ENCODE assay signal across 11 cellular contexts in the genomic region with DNA sequence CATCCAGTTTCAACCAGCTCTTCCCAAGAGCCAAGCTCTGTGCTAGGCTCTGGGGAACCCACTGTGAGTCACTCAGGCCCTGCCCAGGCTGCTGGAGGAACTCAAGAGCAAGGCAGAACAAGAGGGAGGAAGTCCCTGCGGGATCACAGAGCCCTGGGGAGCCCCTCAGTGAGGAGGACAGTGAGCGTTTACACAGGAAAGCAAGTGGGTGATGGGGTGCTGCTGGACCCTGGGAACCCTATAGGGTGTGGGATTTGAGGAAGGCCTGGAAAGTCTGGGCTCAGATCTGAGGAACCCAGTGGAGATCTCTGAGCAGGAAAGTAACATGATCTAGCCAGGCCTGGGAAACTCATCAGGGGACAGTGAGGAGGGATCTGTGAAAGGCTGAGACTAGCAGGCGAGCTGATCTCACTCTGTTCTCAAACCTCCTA.
DNase-seq lines count a peak whose midpoint lies in the region; ATAC-seq, FAIRE-seq and TF ChIP-seq lines count a peak whose summit lies in the region.
"Had no signal": no experiment of that assay in that cellular context is flagged by ENCODE, and none has a peak within 500 bp of the region (broad histone marks: within the 10 kb centered on the region; RNA-seq: fewer than 3 reads in every experiment).

No MANE protein-coding gene starts in this region.

- H3K4me3 ChIP-seq in choroid plexus epithelial cell (ENCODE audit: low read depth, low read length) (no peak overlapping the region), mucosa of descending colon (no peak overlapping the region)
- H3K4me3 ChIP-seq: tibial artery had no signal

- H3K27me3 Mint-ChIP-seq in effector memory CD8-positive, alpha-beta T cell: peaks cover 0 to 18% of the 10 kb centered on the region in 2 donors

- H3K36me3 ChIP-seq in mucosa of descending colon (ENCODE audit: low read depth): no peaks in the 10 kb centered on the region
- H3K36me3 ChIP-seq: tibial artery had no signal

- TF ChIP-seq CTCF in choroid plexus epithelial cell (conservative IDR thresholded peaks at IDR 0.05; ENCODE audit: low read depth, low read length) (no peak), mucosa of descending colon (IDR thresholded peaks at IDR 0.05) (no peak), D721Med (IDR thresholded peaks at IDR 0.05; ENCODE audit: insufficient read depth, missing control alignments) (no peak)

- no peak overlapping the region for H3K27ac Mint-ChIP-seq in effector memory CD8-positive, alpha-beta T cell

- intact Hi-C loops in mucosa of descending colon (cut with DNase I, micrococcal nuclease): no loop called here

- H3K4me3 Mint-ChIP-seq in effector memory CD8-positive, alpha-beta T cell: no peak overlapping the region

- H3K9me3 Mint-ChIP-seq in effector memory CD8-positive, alpha-beta T cell: no peaks in the 10 kb centered on the region

- DNase-seq in DMS53 (lab: John Stamatoyannopoulos, UW) (peak; percentile 62), MV-4-11 (lab: John Stamatoyannopoulos, UW) (peak; percentile 54), choroid plexus epithelial cell (ENCODE audit: low read depth) (peak; percentile 71), mucosa of descending colon (no peak), D721Med (ENCODE audit: insufficient read length, low spot score) (no peak)
- DNase-seq in effector memory CD8-positive, alpha-beta T cell: no peak
- DNase-seq: Calu3, cortex of kidney had no signal

- no peaks in the 10 kb centered on the region for H3K9me3 ChIP-seq in mucosa of descending colon
- H3K9me3 ChIP-seq: tibial artery had no signal

- H3K36me3 Mint-ChIP-seq in effector memory CD8-positive, alpha-beta T cell (ENCODE audit: insufficient read depth): no peaks in the 10 kb centered on the region

- FAIRE-seq in D721Med (lab: Jason Lieb, UNC): no peak

- no peaks in the 10 kb centered on the region for H3K4me1 ChIP-seq in mucosa of descending colon (ENCODE audit: low read depth)

- ATAC-seq in mucosa of descending colon (peak; percentile 32), GM21737 (IDR thresholded peaks at IDR 0.05; ENCODE audit: unreplicated experiment) (no peak), GM19455 (IDR thresholded peaks at IDR 0.05; ENCODE audit: unreplicated experiment) (no peak)
- ATAC-seq in effector memory CD8-positive, alpha-beta T cell (replicated peaks): no peak

- H3K4me1 Mint-ChIP-seq in effector memory CD8-positive, alpha-beta T cell (ENCODE audit: low read depth in 2 of 2): peaks cover 16 to 18% of the 10 kb centered on the region in 2 donors

Comparison
In these comparisons a context has a peak if more than half of its experiments do, and no peak if none do; other contexts are left out.
1. DNase-seq: peak in DMS53 (single experiment), MV-4-11 (single experiment) and choroid plexus epithelial cell (single experiment); none in mucosa of descending colon (0 of 3), effector memory CD8-positive, alpha-beta T cell (0 of 3) and D721Med (single experiment).